Comparison of ENCODE assay signal across 13 cellular contexts in genomic region chr11:35464308-35464707, GRCh38. TPM values are rescaled to one million over a fixed set of nuclear protein-coding genes. Genes with fewer than 3 reads are reported as not detected.
A peak's percentile ranks its signal among the peaks of the same experiment; 100 is the strongest.
DNase-seq lines count a peak whose midpoint lies in the region; ATAC-seq and TF ChIP-seq lines count a peak whose summit lies in the region.
"Had no signal": no experiment of that assay in that cellular context is flagged by ENCODE, and none has a peak within 500 bp of the region (broad histone marks: within the 10 kb centered on the region; RNA-seq: fewer than 3 reads in every experiment).

No MANE protein-coding gene starts in this region.

- no peaks in the 10 kb centered on the region for H3K4me1 Mint-ChIP-seq in naive thymus-derived CD8-positive, alpha-beta T cell
- H3K4me1 Mint-ChIP-seq: activated CD8-positive, alpha-beta memory T cell treated with anti-CD3 and anti-CD28 coated beads, Interleukin-2, amount 10 ng/mL, durations not matched to agents 7 days and 5 days; natural killer cell had no signal

- H3K27ac ChIP-seq in VCaP, result no peak overlapping the region
- H3K27ac ChIP-seq in foreskin keratinocyte, result no peak overlapping the region
- H3K27ac ChIP-seq: adrenal gland had no signal

- peaks cover 21% of the 10 kb centered on the region for H3K27me3 ChIP-seq in foreskin keratinocyte
- H3K27me3 ChIP-seq: adrenal gland had no signal

- DNase-seq in AG09319 (ENCODE audit: extremely low read depth, low read depth) (no peak), HFF-Myc (ENCODE audit: extremely low read depth, low read depth) (no peak), foreskin keratinocyte (no peak), NCI-H774 (lab: John Stamatoyannopoulos, UW) (no peak)
- DNase-seq in naive thymus-derived CD8-positive, alpha-beta T cell, result no peak
- DNase-seq: activated CD8-positive, alpha-beta memory T cell treated with anti-CD3 and anti-CD28 coated beads, Interleukin-2, amount 10 ng/mL, durations not matched to agents 7 days and 5 days; adrenal gland; natural killer cell; NCI-H1048; OCI-M1 had no signal

- peaks cover 3% of the 10 kb centered on the region for H3K4me1 ChIP-seq in foreskin keratinocyte

- H3K9me3 Mint-ChIP-seq in naive thymus-derived CD8-positive, alpha-beta T cell, result peaks cover 0 to 2% (median 0%) of the 10 kb centered on the region in 9 donors
- H3K9me3 Mint-ChIP-seq: natural killer cell had no signal

- H3K4me3 Mint-ChIP-seq in naive thymus-derived CD8-positive, alpha-beta T cell, result no peak overlapping the region
- H3K4me3 Mint-ChIP-seq: activated CD8-positive, alpha-beta memory T cell treated with anti-CD3 and anti-CD28 coated beads, Interleukin-2, amount 10 ng/mL, durations not matched to agents 7 days and 5 days; natural killer cell had no signal

- ATAC-seq in foreskin keratinocyte (no peak), GM21447 (IDR thresholded peaks at IDR 0.05; ENCODE audit: unreplicated experiment) (no peak), HG02870 (IDR thresholded peaks at IDR 0.05; ENCODE audit: unreplicated experiment) (no peak)
- no peak for ATAC-seq in naive thymus-derived CD8-positive, alpha-beta T cell
- ATAC-seq: activated CD8-positive, alpha-beta memory T cell treated with anti-CD3 and anti-CD28 coated beads, Interleukin-2, amount 10 ng/mL, durations not matched to agents 7 days and 5 days; natural killer cell had no signal

- H3K27me3 Mint-ChIP-seq in naive thymus-derived CD8-positive, alpha-beta T cell, result peaks cover 11 to 48% (median 17%) of the 10 kb centered on the region in 5 donors

- TF ChIP-seq CTCF in AG09319 (IDR thresholded peaks at IDR 0.05; ENCODE audit: low read depth, low read length) (peak; percentile 26), HFF-Myc (IDR thresholded peaks at IDR 0.05; ENCODE audit: low read depth, low read length, missing control alignments) (peak; percentile 25), VCaP (conservative IDR thresholded peaks at IDR 0.05) (peak; percentile 78), foreskin keratinocyte (conservative IDR thresholded peaks at IDR 0.05) (peak; percentile 54)

- POLR2A ChIA-PET in naive thymus-derived CD8-positive, alpha-beta T cell (lab: Charles Lee), result no interaction called here

- no peak overlapping the region for H3K4me3 ChIP-seq in HFF-Myc (replicated peaks; ENCODE audit: low read depth, low read length)
- H3K4me3 ChIP-seq: adrenal gland had no signal

- H3K27ac Mint-ChIP-seq in naive thymus-derived CD8-positive, alpha-beta T cell, result no peak overlapping the region
- H3K27ac Mint-ChIP-seq: activated CD8-positive, alpha-beta memory T cell treated with anti-CD3 and anti-CD28 coated beads, Interleukin-2, amount 10 ng/mL, durations not matched to agents 7 days and 5 days; natural killer cell had no signal

- H3K36me3 Mint-ChIP-seq in naive thymus-derived CD8-positive, alpha-beta T cell, result no peaks in the 10 kb centered on the region
- H3K36me3 Mint-ChIP-seq: activated CD8-positive, alpha-beta memory T cell treated with anti-CD3 and anti-CD28 coated beads, Interleukin-2, amount 10 ng/mL, durations not matched to agents 7 days and 5 days; natural killer cell had no signal

RNA-seq across cellular contexts. Expression of gene SLC1A2, which starts 45.0 kb away (rescaled TPM):
- not detected in 2 replicates for total RNA-seq in foreskin keratinocyte
- polyA plus RNA-seq in foreskin keratinocyte, result not detected in 2 replicates
- total RNA-seq in naive thymus-derived CD8-positive, alpha-beta T cell, result under 1 TPM in 1 of 2 experiments, not detected in 1; 0.44 TPM
- polyA plus RNA-seq in naive thymus-derived CD8-positive, alpha-beta T cell, result under 1 TPM in 1 of 3 donors, not detected in 2; 0.07 TPM
- total RNA-seq: activated CD8-positive, alpha-beta memory T cell treated with anti-CD3 and anti-CD28 coated beads, Interleukin-2, amount 10 ng/mL, durations not matched to agents 7 days and 5 days had no signal

Comparison
In these comparisons a context has a peak if more than half of its experiments do, and no peak if none do; other contexts are left out.
1. CTCF ChIP-seq: peak in every context shown above with its lines; median percentile 78 in VCaP; 54 in foreskin keratinocyte; 26 in AG09319; 25 in HFF-Myc.